1 cellular context compared by ENCODE assay signal in genomic region chr4:169791527-169792156, GRCh38.
TF ChIP-seq lines count a peak whose summit lies in the region.

No MANE protein-coding gene starts in this region.

TF ChIP-seq in HEK293, 187 proteins besides CTCF, POLR2A, EP300 and RAD21 (continued from another document):
- TF ChIP-seq ZNF518A (tag by site-specific recombination; conservative IDR thresholded peaks at IDR 0.05; ENCODE audit: low read depth) (no peak), ZNF146 (tag by site-specific recombination; IDR thresholded peaks at IDR 0.05) (no peak), ZNF335 (tag by site-specific recombination; conservative IDR thresholded peaks at IDR 0.05) (peak; percentile 71), GLIS2 (tag by site-specific recombination; IDR thresholded peaks at IDR 0.05) (no peak), ZNF138 (tag by site-specific recombination; IDR thresholded peaks at IDR 0.05; ENCODE audit: borderline replicate concordance) (no peak), ZNF341 (tag by site-specific recombination; IDR thresholded peaks at IDR 0.05; ENCODE audit: low read depth) (peak; percentile 50), KLF10 (tag by site-specific recombination; IDR thresholded peaks at IDR 0.05) (0 out of 2 replicates have a peak, but pooled peaks have one; percentile 25), ZNF585B (tag by site-specific recombination; IDR thresholded peaks at IDR 0.05) (no peak), ZBTB8A (tag by site-specific recombination; IDR thresholded peaks at IDR 0.05) (no peak; the same call in 1 of the 2 replicates), FEZF1 (tag by site-specific recombination; IDR thresholded peaks at IDR 0.05) (no peak), ZNF112 (tag by site-specific recombination; IDR thresholded peaks at IDR 0.05) (no peak), MEIS1 (CRISPR knock-in tag; IDR thresholded peaks at IDR 0.05; ENCODE audit: borderline replicate concordance) (no peak), ZBTB7A (tag by site-specific recombination; IDR thresholded peaks at IDR 0.05; ENCODE audit: low read depth) (no peak), MZF1 (tag by site-specific recombination; IDR thresholded peaks at IDR 0.05; ENCODE audit: borderline replicate concordance) (no peak), ZBTB20 (tag by site-specific recombination; IDR thresholded peaks at IDR 0.05) (no peak), RBAK (tag by site-specific recombination; IDR thresholded peaks at IDR 0.05) (no peak), HOXD13 (CRISPR knock-in tag; IDR thresholded peaks at IDR 0.05; ENCODE audit: borderline replicate concordance) (no peak), ZNF416 (tag by site-specific recombination; IDR thresholded peaks at IDR 0.05) (no peak), ZNF571 (tag by site-specific recombination; IDR thresholded peaks at IDR 0.05) (no peak), ZNF704 (tag by site-specific recombination; IDR thresholded peaks at IDR 0.05) (no peak), ZIC2 (tag by site-specific recombination; IDR thresholded peaks at IDR 0.05) (0 out of 2 replicates have a peak, but pooled peaks have one; percentile 7), TSHZ1 (tag by site-specific recombination; IDR thresholded peaks at IDR 0.05; ENCODE audit: borderline replicate concordance) (no peak), ZNF623 (tag by site-specific recombination; IDR thresholded peaks at IDR 0.05) (no peak), SP3 (tag by site-specific recombination; IDR thresholded peaks at IDR 0.05) (peak; percentile 30; the same call in 1 of the 2 replicates)
- TF ChIP-seq, protein P1, sequence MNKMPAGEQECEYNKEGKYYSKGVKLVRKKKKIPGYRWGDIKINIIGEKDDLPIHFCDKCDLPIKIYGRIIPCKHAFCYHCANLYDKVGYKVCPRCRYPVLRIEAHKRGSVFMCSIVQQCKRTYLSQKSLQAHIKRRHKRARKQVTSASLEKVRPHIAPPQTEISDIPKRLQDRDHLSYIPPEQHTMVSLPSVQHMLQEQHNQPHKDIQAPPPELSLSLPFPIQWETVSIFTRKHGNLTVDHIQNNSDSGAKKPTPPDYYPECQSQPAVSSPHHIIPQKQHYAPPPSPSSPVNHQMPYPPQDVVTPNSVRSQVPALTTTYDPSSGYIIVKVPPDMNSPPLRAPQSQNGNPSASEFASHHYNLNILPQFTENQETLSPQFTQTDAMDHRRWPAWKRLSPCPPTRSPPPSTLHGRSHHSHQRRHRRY (tag by site-specific recombination; IDR thresholded peaks at IDR 0.05), result no peak
- TF ChIP-seq, protein P2, sequence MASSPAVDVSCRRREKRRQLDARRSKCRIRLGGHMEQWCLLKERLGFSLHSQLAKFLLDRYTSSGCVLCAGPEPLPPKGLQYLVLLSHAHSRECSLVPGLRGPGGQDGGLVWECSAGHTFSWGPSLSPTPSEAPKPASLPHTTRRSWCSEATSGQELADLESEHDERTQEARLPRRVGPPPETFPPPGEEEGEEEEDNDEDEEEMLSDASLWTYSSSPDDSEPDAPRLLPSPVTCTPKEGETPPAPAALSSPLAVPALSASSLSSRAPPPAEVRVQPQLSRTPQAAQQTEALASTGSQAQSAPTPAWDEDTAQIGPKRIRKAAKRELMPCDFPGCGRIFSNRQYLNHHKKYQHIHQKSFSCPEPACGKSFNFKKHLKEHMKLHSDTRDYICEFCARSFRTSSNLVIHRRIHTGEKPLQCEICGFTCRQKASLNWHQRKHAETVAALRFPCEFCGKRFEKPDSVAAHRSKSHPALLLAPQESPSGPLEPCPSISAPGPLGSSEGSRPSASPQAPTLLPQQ (tag by site-specific recombination; IDR thresholded peaks at IDR 0.05), result peak; percentile 55; the same call in 1 of the 2 replicates
- TF ChIP-seq, protein P3, sequence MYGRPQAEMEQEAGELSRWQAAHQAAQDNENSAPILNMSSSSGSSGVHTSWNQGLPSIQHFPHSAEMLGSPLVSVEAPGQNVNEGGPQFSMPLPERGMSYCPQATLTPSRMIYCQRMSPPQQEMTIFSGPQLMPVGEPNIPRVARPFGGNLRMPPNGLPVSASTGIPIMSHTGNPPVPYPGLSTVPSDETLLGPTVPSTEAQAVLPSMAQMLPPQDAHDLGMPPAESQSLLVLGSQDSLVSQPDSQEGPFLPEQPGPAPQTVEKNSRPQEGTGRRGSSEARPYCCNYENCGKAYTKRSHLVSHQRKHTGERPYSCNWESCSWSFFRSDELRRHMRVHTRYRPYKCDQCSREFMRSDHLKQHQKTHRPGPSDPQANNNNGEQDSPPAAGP (tag by site-specific recombination; IDR thresholded peaks at IDR 0.05), result no peak
- TF ChIP-seq, protein P4, sequence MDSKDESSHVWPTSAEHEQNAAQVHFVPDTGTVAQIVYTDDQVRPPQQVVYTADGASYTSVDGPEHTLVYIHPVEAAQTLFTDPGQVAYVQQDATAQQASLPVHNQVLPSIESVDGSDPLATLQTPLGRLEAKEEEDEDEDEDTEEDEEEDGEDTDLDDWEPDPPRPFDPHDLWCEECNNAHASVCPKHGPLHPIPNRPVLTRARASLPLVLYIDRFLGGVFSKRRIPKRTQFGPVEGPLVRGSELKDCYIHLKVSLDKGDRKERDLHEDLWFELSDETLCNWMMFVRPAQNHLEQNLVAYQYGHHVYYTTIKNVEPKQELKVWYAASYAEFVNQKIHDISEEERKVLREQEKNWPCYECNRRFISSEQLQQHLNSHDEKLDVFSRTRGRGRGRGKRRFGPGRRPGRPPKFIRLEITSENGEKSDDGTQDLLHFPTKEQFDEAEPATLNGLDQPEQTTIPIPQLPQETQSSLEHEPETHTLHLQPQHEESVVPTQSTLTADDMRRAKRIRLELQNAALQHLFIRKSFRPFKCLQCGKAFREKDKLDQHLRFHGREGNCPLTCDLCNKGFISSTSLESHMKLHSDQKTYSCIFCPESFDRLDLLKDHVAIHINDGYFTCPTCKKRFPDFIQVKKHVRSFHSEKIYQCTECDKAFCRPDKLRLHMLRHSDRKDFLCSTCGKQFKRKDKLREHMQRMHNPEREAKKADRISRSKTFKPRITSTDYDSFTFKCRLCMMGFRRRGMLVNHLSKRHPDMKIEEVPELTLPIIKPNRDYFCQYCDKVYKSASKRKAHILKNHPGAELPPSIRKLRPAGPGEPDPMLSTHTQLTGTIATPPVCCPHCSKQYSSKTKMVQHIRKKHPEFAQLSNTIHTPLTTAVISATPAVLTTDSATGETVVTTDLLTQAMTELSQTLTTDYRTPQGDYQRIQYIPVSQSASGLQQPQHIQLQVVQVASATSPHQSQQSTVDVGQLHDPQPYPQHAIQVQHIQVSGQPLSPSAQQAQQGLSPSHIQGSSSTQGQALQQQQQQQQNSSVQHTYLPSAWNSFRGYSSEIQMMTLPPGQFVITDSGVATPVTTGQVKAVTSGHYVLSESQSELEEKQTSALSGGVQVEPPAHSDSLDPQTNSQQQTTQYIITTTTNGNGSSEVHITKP (tag by site-specific recombination; IDR thresholded peaks at IDR 0.05), result peak; percentile 72
- TF ChIP-seq, protein P5, sequence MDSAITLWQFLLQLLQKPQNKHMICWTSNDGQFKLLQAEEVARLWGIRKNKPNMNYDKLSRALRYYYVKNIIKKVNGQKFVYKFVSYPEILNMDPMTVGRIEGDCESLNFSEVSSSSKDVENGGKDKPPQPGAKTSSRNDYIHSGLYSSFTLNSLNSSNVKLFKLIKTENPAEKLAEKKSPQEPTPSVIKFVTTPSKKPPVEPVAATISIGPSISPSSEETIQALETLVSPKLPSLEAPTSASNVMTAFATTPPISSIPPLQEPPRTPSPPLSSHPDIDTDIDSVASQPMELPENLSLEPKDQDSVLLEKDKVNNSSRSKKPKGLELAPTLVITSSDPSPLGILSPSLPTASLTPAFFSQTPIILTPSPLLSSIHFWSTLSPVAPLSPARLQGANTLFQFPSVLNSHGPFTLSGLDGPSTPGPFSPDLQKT (IDR thresholded peaks at IDR 0.05; ENCODE audit: borderline replicate concordance, low read depth, low read length), result no peak
